In the genomic region with DNA sequence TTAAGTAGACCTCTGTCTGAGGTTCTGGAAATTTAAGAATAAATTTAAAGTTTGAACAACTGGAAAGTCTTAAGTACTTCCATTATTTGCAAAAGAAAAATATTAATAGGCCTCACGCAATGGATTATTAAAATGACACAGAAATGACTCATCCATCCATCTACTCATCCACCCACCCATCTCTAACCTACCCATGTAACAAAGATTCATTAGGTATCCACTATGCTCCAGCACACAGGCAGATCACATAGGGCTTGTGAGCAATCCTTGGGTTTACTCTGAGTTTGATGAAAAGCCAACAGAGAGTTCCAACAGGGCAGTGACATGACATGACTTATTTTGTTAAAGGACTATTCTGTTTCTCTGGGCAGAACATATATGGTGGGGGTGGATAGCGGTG, we compare ENCODE assay signal across 16 cellular contexts.
A peak's percentile ranks its signal among the peaks of the same experiment; 100 is the strongest.
DNase-seq lines count a peak whose midpoint lies in the region; ATAC-seq and TF ChIP-seq lines count a peak whose summit lies in the region.
"Had no signal": no experiment of that assay in that cellular context is flagged by ENCODE, and none has a peak within 500 bp of the region (broad histone marks: within the 10 kb centered on the region; RNA-seq: fewer than 3 reads in every experiment).

No MANE protein-coding gene starts in this region.

- TF ChIP-seq CTCF in fibroblast of the aortic adventitia (IDR thresholded peaks at IDR 0.05; ENCODE audit: insufficient read depth, low read length) (no peak), glutamatergic neuron (IDR thresholded peaks at IDR 0.05; ENCODE audit: partially characterized antibody, unreplicated experiment) (no peak)

- H3K4me3 Mint-ChIP-seq in T-helper 17 cell (peak overlapping the region; percentile 55), glutamatergic neuron (ENCODE audit: unreplicated experiment) (no peak overlapping the region)
- H3K4me3 Mint-ChIP-seq: activated CD4-positive, alpha-beta memory T cell treated with anti-CD3 and anti-CD28 coated beads, Interleukin-2, amount 10 ng/mL, durations not matched to agents 7 days and 5 days; activated naive CD4-positive, alpha-beta T cell treated with anti-CD3 and anti-CD28 coated beads for 36 hours; neural crest cell had no signal

- H3K36me3 Mint-ChIP-seq in T-helper 17 cell (ENCODE audit: low read depth) (peaks cover 21% of the 10 kb centered on the region), glutamatergic neuron (ENCODE audit: unreplicated experiment) (no peaks in the 10 kb centered on the region)

- no peaks in the 10 kb centered on the region for H3K9me3 Mint-ChIP-seq in glutamatergic neuron (ENCODE audit: unreplicated experiment)
- H3K9me3 Mint-ChIP-seq: activated CD4-positive, alpha-beta memory T cell treated with anti-CD3 and anti-CD28 coated beads, Interleukin-2, amount 10 ng/mL, durations not matched to agents 7 days and 5 days; activated naive CD4-positive, alpha-beta T cell treated with anti-CD3 and anti-CD28 coated beads for 36 hours; neural crest cell had no signal

- peak; percentile 51 for DNase-seq in HCEC 1CT
- DNase-seq in T-helper 17 cell = no peak
- peak; percentile 34 for DNase-seq in fibroblast of the aortic adventitia (ENCODE audit: low read depth)
- peak; percentile 10 for DNase-seq in renal cortical epithelial cell (ENCODE audit: low read depth)
- no peak for DNase-seq in glutamatergic neuron
- DNase-seq: activated CD4-positive, alpha-beta memory T cell treated with anti-CD3 and anti-CD28 coated beads, Interleukin-2, amount 10 ng/mL, durations not matched to agents 7 days and 5 days; activated naive CD4-positive, alpha-beta T cell treated with anti-CD3 and anti-CD28 coated beads for 36 hours; Caco-2; left ventricle myocardium inferior; NCI-H1048; NCI-H524; T-helper 9 cell; testis had no signal

- H3K27me3 Mint-ChIP-seq in T-helper 17 cell (no peaks in the 10 kb centered on the region), glutamatergic neuron (ENCODE audit: unreplicated experiment) (no peaks in the 10 kb centered on the region)
- H3K27me3 Mint-ChIP-seq: activated CD4-positive, alpha-beta memory T cell treated with anti-CD3 and anti-CD28 coated beads, Interleukin-2, amount 10 ng/mL, durations not matched to agents 7 days and 5 days had no signal

- H3K4me1 Mint-ChIP-seq in T-helper 17 cell (peaks cover 18% of the 10 kb centered on the region), glutamatergic neuron (ENCODE audit: low read depth, unreplicated experiment) (peaks cover 2% of the 10 kb centered on the region)
- H3K4me1 Mint-ChIP-seq: neural crest cell had no signal

- ATAC-seq in T-helper 17 cell (no peak), GM21381 (IDR thresholded peaks at IDR 0.05; ENCODE audit: unreplicated experiment) (no peak), HG02852 (IDR thresholded peaks at IDR 0.05; ENCODE audit: unreplicated experiment) (no peak)

- H3K4me3 ChIP-seq in fibroblast of the aortic adventitia (ENCODE audit: low read depth, low read length) = no peak overlapping the region
- H3K4me3 ChIP-seq: left ventricle myocardium inferior, testis had no signal

- no peaks in the 10 kb centered on the region for H3K9me3 ChIP-seq in T-helper 17 cell (ENCODE audit: control insufficient read depth, low read length, poor library complexity, severe bottlenecking)
- H3K9me3 ChIP-seq: Caco-2, left ventricle myocardium inferior, testis had no signal

- peak overlapping the region; percentile 80 for H3K27ac Mint-ChIP-seq in T-helper 17 cell
- H3K27ac Mint-ChIP-seq in glutamatergic neuron (ENCODE audit: unreplicated experiment) = no peak overlapping the region
- H3K27ac Mint-ChIP-seq: activated CD4-positive, alpha-beta memory T cell treated with anti-CD3 and anti-CD28 coated beads, Interleukin-2, amount 10 ng/mL, durations not matched to agents 7 days and 5 days; activated naive CD4-positive, alpha-beta T cell treated with anti-CD3 and anti-CD28 coated beads for 36 hours had no signal

Comparison
In these comparisons a context has a peak if more than half of its experiments do, and no peak if none do; other contexts are left out.
1. DNase-seq: peak in HCEC 1CT (single experiment), fibroblast of the aortic adventitia (single experiment) and renal cortical epithelial cell (single experiment); none in T-helper 17 cell (0 of 3) and glutamatergic neuron (single experiment).